Comparison of ENCODE assay signal across 15 cellular contexts in the genomic region with DNA sequence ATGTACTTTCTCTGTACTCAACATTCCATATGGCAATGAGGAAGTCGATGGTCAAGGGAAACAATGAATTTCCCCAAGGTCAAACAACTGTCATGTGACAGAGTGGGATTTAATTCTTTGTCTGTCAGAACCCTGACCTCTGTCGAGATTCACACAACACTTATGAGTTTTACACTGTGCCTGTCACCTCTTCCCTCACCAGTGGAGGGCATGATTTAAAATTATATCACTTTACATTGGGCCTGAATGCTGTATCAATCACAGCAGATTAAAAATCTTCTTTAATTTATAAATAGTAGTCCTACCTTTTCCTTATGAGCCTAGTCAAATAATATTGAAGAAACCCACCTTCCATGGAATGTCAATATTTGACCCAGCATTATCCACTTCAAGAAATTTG.
DNase-seq lines count a peak whose midpoint lies in the region; ATAC-seq and TF ChIP-seq lines count a peak whose summit lies in the region.
"Had no signal": no experiment of that assay in that cellular context is flagged by ENCODE, and none has a peak within 500 bp of the region (broad histone marks: within the 10 kb centered on the region; RNA-seq: fewer than 3 reads in every experiment).

No MANE protein-coding gene starts in this region.

- no peak overlapping the region for H3K4me3 ChIP-seq in LNCaP clone FGC (ENCODE audit: low read depth, low read length)
- H3K4me3 ChIP-seq: BLaER1, MG63, PC-9 had no signal

- DNase-seq in LNCaP clone FGC (ENCODE audit: low read depth) (no peak), RKO (ENCODE audit: low spot score) (peak; percentile 8), neural crest cell (ENCODE audit: low read depth, low spot score) (no peak), WTC11 (ENCODE audit: low spot score) (no peak), RPMI8226 (no peak), NCI-H2171 treated with DMSO at 0.1 percent for 48 hours (lab: John Stamatoyannopoulos, UW) (no peak)
- DNase-seq: KBM-7, MG63, NCI-H1105, NCI-H1694 treated with DMSO at 0.1 percent for 48 hours, NCI-H446 treated with DMSO at 0.1 percent for 48 hours, PC-9, SHP77 had no signal

- no peak overlapping the region for H3K27ac ChIP-seq in C4-2B
- H3K27ac ChIP-seq: BLaER1, PC-9 had no signal

- no peak for ATAC-seq in WTC11

- H3K27me3 Mint-ChIP-seq in neural crest cell (ENCODE audit: low read depth) (no peaks in the 10 kb centered on the region), WTC11 (ENCODE audit: low read depth) (no peaks in the 10 kb centered on the region)

- H3K9me3 Mint-ChIP-seq in neural crest cell (no peaks in the 10 kb centered on the region), WTC11 (no peaks in the 10 kb centered on the region; the same call in none of the 2 replicates)

- CTCF ChIA-PET in WTC11 (lab: Charles Lee) = no interaction called here

- H3K4me1 Mint-ChIP-seq in neural crest cell (no peaks in the 10 kb centered on the region), WTC11 (no peaks in the 10 kb centered on the region)

- H3K36me3 Mint-ChIP-seq in neural crest cell (ENCODE audit: low read depth) (no peaks in the 10 kb centered on the region), WTC11 (no peaks in the 10 kb centered on the region)

- TF ChIP-seq CTCF in C4-2B (conservative IDR thresholded peaks at IDR 0.05) = peak; percentile 42
- peak; percentile 38; the same call in 1 of the 2 replicates for TF ChIP-seq CTCF in LNCaP clone FGC (IDR thresholded peaks at IDR 0.05; ENCODE audit: control insufficient read depth, extremely low read depth, insufficient read depth)
- TF ChIP-seq CTCF in neural crest cell (conservative IDR thresholded peaks at IDR 0.05) = peak; percentile 20
- TF ChIP-seq CTCF in WTC11 (IDR thresholded peaks at IDR 0.05) = no peak

- H3K27ac Mint-ChIP-seq in neural crest cell (ENCODE audit: unreplicated experiment) (no peak overlapping the region), WTC11 (no peak overlapping the region)

- H3K4me3 Mint-ChIP-seq in neural crest cell (no peak overlapping the region), WTC11 (no peak overlapping the region)

- POLR2A ChIA-PET in WTC11 (lab: Charles Lee) = no interaction called here

TF ChIP-seq in WTC11, 78 proteins besides CTCF, POLR2A, EP300 and RAD21:
- no peak for TF ChIP-seq PRRX2 (CRISPR knock-in tag; IDR thresholded peaks at IDR 0.05)
- TF ChIP-seq, protein P1, sequence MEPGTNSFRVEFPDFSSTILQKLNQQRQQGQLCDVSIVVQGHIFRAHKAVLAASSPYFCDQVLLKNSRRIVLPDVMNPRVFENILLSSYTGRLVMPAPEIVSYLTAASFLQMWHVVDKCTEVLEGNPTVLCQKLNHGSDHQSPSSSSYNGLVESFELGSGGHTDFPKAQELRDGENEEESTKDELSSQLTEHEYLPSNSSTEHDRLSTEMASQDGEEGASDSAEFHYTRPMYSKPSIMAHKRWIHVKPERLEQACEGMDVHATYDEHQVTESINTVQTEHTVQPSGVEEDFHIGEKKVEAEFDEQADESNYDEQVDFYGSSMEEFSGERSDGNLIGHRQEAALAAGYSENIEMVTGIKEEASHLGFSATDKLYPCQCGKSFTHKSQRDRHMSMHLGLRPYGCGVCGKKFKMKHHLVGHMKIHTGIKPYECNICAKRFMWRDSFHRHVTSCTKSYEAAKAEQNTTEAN (CRISPR knock-in tag; IDR thresholded peaks at IDR 0.05) = no peak
